Comparison of ENCODE assay signal across 10 cellular contexts in genomic region chr6:15132854-15133670, GRCh38.
DNase-seq lines count a peak whose midpoint lies in the region; ATAC-seq and TF ChIP-seq lines count a peak whose summit lies in the region.
"Had no signal": no experiment of that assay in that cellular context is flagged by ENCODE, and none has a peak within 500 bp of the region (broad histone marks: within the 10 kb centered on the region; RNA-seq: fewer than 3 reads in every experiment).

No MANE protein-coding gene starts in this region.

- H2AFZ ChIP-seq in IMR-90 (replicated peaks; ENCODE audit: low read length, poor library complexity) (no peak overlapping the region), mesenchymal stem cell (ENCODE audit: low read depth, low read length) (no peak overlapping the region)

- H3K27ac ChIP-seq in IMR-90 (ENCODE audit: insufficient read depth, low read length) (no peak overlapping the region; the same call in 1 of the 2 replicates), mesenchymal stem cell (ENCODE audit: low read length, poor library complexity, severe bottlenecking) (peak overlapping the region; percentile 24), dorsolateral prefrontal cortex (no peak overlapping the region)

- in situ Hi-C loops in IMR-90 (cut with MboI; ENCODE audit: low sequenced_read_pairs) = no loop called here

- ATAC-seq in IMR-90 (ENCODE audit: low read depth) = peak; percentile 90
- peak; percentile 71 for ATAC-seq in activated T-helper 17 cell treated with anti-CD3 and anti-CD28 coated beads, Interleukin-2, amount 50 U/mL, for 72 hours (replicated peaks)
- ATAC-seq in activated CD8-positive, alpha-beta T cell treated with anti-CD3 and anti-CD28 coated beads for 36 hours = no peak
- ATAC-seq in HG02973 (IDR thresholded peaks at IDR 0.05; ENCODE audit: unreplicated experiment) = no peak

- no peak overlapping the region for H3K9ac ChIP-seq in IMR-90 (ENCODE audit: low read depth, low read length)
- no peak overlapping the region for H3K9ac ChIP-seq in mesenchymal stem cell (ENCODE audit: low read length)

- TF ChIP-seq CTCF in IMR-90 (conservative IDR thresholded peaks at IDR 0.05; ENCODE audit: low read depth, low read length) = no peak
- no peak for TF ChIP-seq CTCF in activated CD8-positive, alpha-beta T cell treated with anti-CD3 and anti-CD28 coated beads for 36 hours (IDR thresholded peaks at IDR 0.05)
- no peak for TF ChIP-seq CTCF in dorsolateral prefrontal cortex (IDR thresholded peaks at IDR 0.05 in 54 of 56, conservative IDR thresholded peaks at IDR 0.05 in 2 of 56; ENCODE audit: low read depth in 1 of 56, partially characterized antibody in 56 of 56)

- H4K91ac ChIP-seq in IMR-90 (ENCODE audit: insufficient read depth, low read depth, low read length) = 0 out of 2 replicates have a peak overlapping the region, but pooled peaks have one; percentile 7
- no peak overlapping the region for H4K91ac ChIP-seq in mesenchymal stem cell (ENCODE audit: low read length)

- no peaks in the 10 kb centered on the region for H3K79me1 ChIP-seq in IMR-90 (ENCODE audit: low read depth in 1 of 2, low read length in 2 of 2)
- H3K79me1 ChIP-seq in mesenchymal stem cell (replicated peaks; ENCODE audit: low read length, poor library complexity, severe bottlenecking) = no peaks in the 10 kb centered on the region

- H3K4me2 ChIP-seq in IMR-90 (ENCODE audit: low read depth, low read length) = peak overlapping the region; percentile 69; the same call in 1 of the 2 replicates
- H3K4me2 ChIP-seq in mesenchymal stem cell (ENCODE audit: low read length, poor library complexity, severe bottlenecking) = no peak overlapping the region

- H3K18ac ChIP-seq in IMR-90 (ENCODE audit: low read depth, low read length) (no peak overlapping the region), mesenchymal stem cell (ENCODE audit: low read depth in 1 of 2, low read length in 2 of 2) (no peak overlapping the region)

- H4K8ac ChIP-seq in IMR-90 (ENCODE audit: low read depth in 2 of 2, low read length in 2 of 2) (no peak overlapping the region), mesenchymal stem cell (ENCODE audit: low read length) (no peak overlapping the region)

- no peak overlapping the region for H2AK9ac ChIP-seq in IMR-90 (replicated peaks; ENCODE audit: low read depth, low read length, poor library complexity)

- 0 out of 3 replicates have a peak overlapping the region, but pooled peaks have one; percentile 3 for H2BK15ac ChIP-seq in IMR-90 (ENCODE audit: low read depth, low read length)
- H2BK15ac ChIP-seq in mesenchymal stem cell (ENCODE audit: low read depth, poor library complexity, severe bottlenecking) = no peak overlapping the region

- TF ChIP-seq RAD21 in IMR-90 (IDR thresholded peaks at IDR 0.05; ENCODE audit: low read length) = no peak

- peaks cover 23% of the 10 kb centered on the region for H3K4me1 Mint-ChIP-seq in activated T-helper 17 cell treated with anti-CD3 and anti-CD28 coated beads, Interleukin-2, amount 50 U/mL, for 72 hours
- H3K4me1 Mint-ChIP-seq in activated CD8-positive, alpha-beta T cell treated with anti-CD3 and anti-CD28 coated beads for 36 hours (ENCODE audit: low read depth) = peaks cover 37% of the 10 kb centered on the region

- H3K36me3 Mint-ChIP-seq in activated T-helper 17 cell treated with anti-CD3 and anti-CD28 coated beads, Interleukin-2, amount 50 U/mL, for 72 hours (ENCODE audit: low read depth) = no peaks in the 10 kb centered on the region
- H3K36me3 Mint-ChIP-seq in activated CD8-positive, alpha-beta T cell treated with anti-CD3 and anti-CD28 coated beads for 36 hours (ENCODE audit: low read depth) = no peaks in the 10 kb centered on the region

- H3K9me1 ChIP-seq in IMR-90 (ENCODE audit: insufficient read depth, low read length) = no peaks in the 10 kb centered on the region

- no peak overlapping the region for H3K23ac ChIP-seq in IMR-90 (ENCODE audit: low read depth, low read length)
- no peak overlapping the region for H3K23ac ChIP-seq in mesenchymal stem cell (ENCODE audit: low read length in 2 of 2)

- H2BK120ac ChIP-seq in IMR-90 (ENCODE audit: low read depth, low read length) = peak overlapping the region; percentile 13; the same call in 1 of the 2 replicates
- no peak overlapping the region for H2BK120ac ChIP-seq in mesenchymal stem cell (ENCODE audit: low read depth, low read length)

- H3K4me3 ChIP-seq in IMR-90 (ENCODE audit: insufficient read depth, low read depth, low read length) (no peak overlapping the region), mesenchymal stem cell (ENCODE audit: insufficient read depth in 1 of 2, low read depth in 1 of 2, low read length in 2 of 2) (no peak overlapping the region), dorsolateral prefrontal cortex (no peak overlapping the region)

- H4K5ac ChIP-seq in IMR-90 (ENCODE audit: low read depth, low read length) = no peak overlapping the region

- H3K27ac Mint-ChIP-seq in activated T-helper 17 cell treated with anti-CD3 and anti-CD28 coated beads, Interleukin-2, amount 50 U/mL, for 72 hours = no peak overlapping the region
- no peak overlapping the region for H3K27ac Mint-ChIP-seq in activated CD8-positive, alpha-beta T cell treated with anti-CD3 and anti-CD28 coated beads for 36 hours

- H2BK5ac ChIP-seq in IMR-90 (ENCODE audit: low read depth, low read length, poor library complexity, severe bottlenecking) (no peak overlapping the region), mesenchymal stem cell (ENCODE audit: low read depth, low read length, poor library complexity, severe bottlenecking) (no peak overlapping the region)

- DNase-seq in COLO829 (ENCODE audit: low spot score) (peak; percentile 34), IMR-90 (peak; percentile 90), mesenchymal stem cell (peak; percentile 94), amniotic stem cell (lab: John Stamatoyannopoulos, UW) (no peak), dorsolateral prefrontal cortex (no peak)
- no peak for DNase-seq in activated CD8-positive, alpha-beta T cell treated with anti-CD3 and anti-CD28 coated beads for 36 hours
- DNase-seq: activated effector memory CD4-positive, alpha-beta T cell treated with Interleukin-2 at 50 U/mL for 16 hours; H9 had no signal

- no peak overlapping the region for H3K14ac ChIP-seq in IMR-90 (replicated peaks; ENCODE audit: low read depth, low read length)
- no peak overlapping the region for H3K14ac ChIP-seq in mesenchymal stem cell (ENCODE audit: low read length in 2 of 2)

- H3K56ac ChIP-seq in IMR-90 (ENCODE audit: extremely low read depth, insufficient read depth, low read length) = no peak overlapping the region

- TF ChIP-seq POLR2A in IMR-90 (IDR thresholded peaks at IDR 0.05; ENCODE audit: low read depth, low read length) = no peak

- no peak overlapping the region; the same call in 1 of the 2 replicates for H3K4ac ChIP-seq in IMR-90 (ENCODE audit: low read depth, low read length)
- no peak overlapping the region for H3K4ac ChIP-seq in mesenchymal stem cell (ENCODE audit: low read depth in 1 of 2, low read length in 2 of 2)

- no peaks in the 10 kb centered on the region for H3K9me3 Mint-ChIP-seq in activated T-helper 17 cell treated with anti-CD3 and anti-CD28 coated beads, Interleukin-2, amount 50 U/mL, for 72 hours
- H3K9me3 Mint-ChIP-seq in activated CD8-positive, alpha-beta T cell treated with anti-CD3 and anti-CD28 coated beads for 36 hours = no peaks in the 10 kb centered on the region
- H3K9me3 Mint-ChIP-seq: H9 had no signal

- no TSS peak for BruUV-seq in IMR-90 (replicated peaks; lab: Mats Ljungman, UMichigan)

- H3K27me3 Mint-ChIP-seq in activated T-helper 17 cell treated with anti-CD3 and anti-CD28 coated beads, Interleukin-2, amount 50 U/mL, for 72 hours = no peaks in the 10 kb centered on the region
- H3K27me3 Mint-ChIP-seq in activated CD8-positive, alpha-beta T cell treated with anti-CD3 and anti-CD28 coated beads for 36 hours = no peaks in the 10 kb centered on the region

- no peak overlapping the region for H2BK12ac ChIP-seq in mesenchymal stem cell (ENCODE audit: low read length in 2 of 2)

- H3K4me1 ChIP-seq in IMR-90 (ENCODE audit: control insufficient read depth, insufficient read depth, low read length) (peaks cover 7% of the 10 kb centered on the region; the same call in 1 of the 2 replicates), mesenchymal stem cell (ENCODE audit: control insufficient read depth, insufficient read depth, low read depth, low read length) (peaks cover 4% of the 10 kb centered on the region)

- H2BK20ac ChIP-seq in IMR-90 (ENCODE audit: low read depth, low read length) = peak overlapping the region; percentile 2; the same call in 1 of the 2 replicates

- POLR2A ChIA-PET in IMR-90 (lab: Charles Lee; ENCODE audit: unreplicated experiment) = no interaction called here
- POLR2A ChIA-PET in activated CD8-positive, alpha-beta T cell treated with anti-CD3 and anti-CD28 coated beads for 36 hours (lab: Charles Lee) = no interaction called here

- H3K36me3 ChIP-seq in IMR-90 (ENCODE audit: control insufficient read depth, insufficient read depth, low read length) = no peaks in the 10 kb centered on the region
- H3K36me3 ChIP-seq in mesenchymal stem cell (ENCODE audit: control insufficient read depth in 1 of 2, insufficient read depth in 2 of 2, low read depth in 1 of 2, low read length in 2 of 2) = no peaks in the 10 kb centered on the region

- dilution Hi-C loops in IMR-90 (cut with HindIII; ENCODE audit: low sequenced_read_pairs, unreplicated experiment) = no loop called here

- no peaks in the 10 kb centered on the region for H3K9me3 ChIP-seq in IMR-90 (ENCODE audit: control insufficient read depth, insufficient read depth, low read length)
- H3K9me3 ChIP-seq in mesenchymal stem cell (ENCODE audit: control insufficient read depth, low read length) = no peaks in the 10 kb centered on the region

- CTCF ChIA-PET in IMR-90 (lab: Yijun Ruan, JAX) = no interaction called here
- CTCF ChIA-PET in activated CD8-positive, alpha-beta T cell treated with anti-CD3 and anti-CD28 coated beads for 36 hours (lab: Charles Lee) = no interaction called here

- no peaks in the 10 kb centered on the region for H4K20me1 ChIP-seq in IMR-90 (ENCODE audit: insufficient read depth, low read length)

- no CpG with 5 or more reads among the region's 8 CpGs for WGBS in IMR-90 (ENCODE audit: extremely low coverage in 2 of 2, insufficient read length in 1 of 2), 2 experiments
- WGBS in mesenchymal stem cell = 46% methylated on average over 2 of the region's 8 CpGs

- intact Hi-C loops in IMR-90 (cut with micrococcal nuclease) = no loop called here
- intact Hi-C loops in activated CD8-positive, alpha-beta T cell treated with anti-CD3 and anti-CD28 coated beads for 36 hours (cut with micrococcal nuclease) = no loop called here
- intact Hi-C loops in dorsolateral prefrontal cortex (cut with DNase I) = no loop called here

- peak overlapping the region; percentile 1 for H3K4me3 Mint-ChIP-seq in activated T-helper 17 cell treated with anti-CD3 and anti-CD28 coated beads, Interleukin-2, amount 50 U/mL, for 72 hours
- H3K4me3 Mint-ChIP-seq in activated CD8-positive, alpha-beta T cell treated with anti-CD3 and anti-CD28 coated beads for 36 hours = no peak overlapping the region
- H3K4me3 Mint-ChIP-seq: H9 had no signal

- H3K27me3 ChIP-seq in IMR-90 (ENCODE audit: control insufficient read depth, insufficient read depth, low read length) (no peaks in the 10 kb centered on the region), mesenchymal stem cell (ENCODE audit: control insufficient read depth in 1 of 2, insufficient read depth in 1 of 2, low read length in 2 of 2) (no peaks in the 10 kb centered on the region), dorsolateral prefrontal cortex (no peaks in the 10 kb centered on the region)

- peak overlapping the region; percentile 46; the same call in 1 of the 2 replicates for H2AK5ac ChIP-seq in IMR-90 (ENCODE audit: low read depth, low read length)
- H2AK5ac ChIP-seq in mesenchymal stem cell (ENCODE audit: low read length, severe bottlenecking) = no peak overlapping the region

Comparison
In these comparisons a context has a peak if more than half of its experiments do, and no peak if none do; other contexts are left out.
1. DNase-seq: peak in COLO829 (single experiment), IMR-90 (single experiment) and mesenchymal stem cell (single experiment); none in activated CD8-positive, alpha-beta T cell treated with anti-CD3 and anti-CD28 coated beads for 36 hours (single experiment), amniotic stem cell (single experiment) and dorsolateral prefrontal cortex (0 of 10).
2. ATAC-seq: peak in IMR-90 (single experiment) and activated T-helper 17 cell treated with anti-CD3 and anti-CD28 coated beads, Interleukin-2, amount 50 U/mL, for 72 hours (single experiment); none in activated CD8-positive, alpha-beta T cell treated with anti-CD3 and anti-CD28 coated beads for 36 hours (single experiment) and HG02973 (single experiment).